31 cellular contexts compared by ENCODE assay signal in the genomic region with DNA sequence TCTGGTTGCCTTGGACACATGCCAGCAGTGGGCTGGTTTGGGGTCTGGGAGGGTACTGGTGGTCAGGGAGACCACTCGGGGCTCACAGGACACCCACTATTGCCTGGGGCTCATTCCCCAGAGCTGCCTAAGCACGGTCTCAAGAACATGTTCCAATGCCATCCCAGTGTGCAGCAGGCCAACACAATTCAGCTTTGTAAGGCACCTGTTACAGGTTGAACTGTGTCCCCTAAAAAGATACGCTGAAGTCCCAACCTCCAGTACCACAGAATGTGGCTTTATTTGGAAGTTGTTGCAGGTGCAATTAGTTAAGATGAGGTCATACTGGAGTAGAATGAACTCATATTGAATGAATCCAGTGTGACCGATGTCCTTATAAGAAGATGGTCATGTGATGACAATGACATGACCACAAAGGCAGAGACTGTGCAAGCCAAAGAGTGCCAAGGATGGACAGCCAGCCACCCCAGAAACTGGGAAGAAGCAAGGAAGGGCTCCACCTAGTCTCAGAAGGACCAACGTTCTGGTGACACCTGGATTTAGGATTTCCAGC. TPM values are rescaled to one million over a fixed set of nuclear protein-coding genes. Genes with fewer than 3 reads are reported as not detected.
"Had no signal": no experiment of that assay in that cellular context is flagged by ENCODE, and none has a peak within 500 bp of the region (broad histone marks: within the 10 kb centered on the region; RNA-seq: fewer than 3 reads in every experiment).

No MANE protein-coding gene starts in this region.

- H3K27me3 ChIP-seq: colonic mucosa, gastrocnemius medialis, heart right ventricle, left lung had no signal

- H3K27ac Mint-ChIP-seq: dendritic cell treated with granulocyte-macrophage colony-stimulating factor and Interleukin-4, amounts not matched to agents 40 ng/mL and 50 ng/mL, for 4 days; effector memory CD8-positive, alpha-beta T cell; endodermal cell; immature natural killer cell; mesothelial cell of epicardium had no signal

- H3K4me3 Mint-ChIP-seq: dendritic cell treated with granulocyte-macrophage colony-stimulating factor and Interleukin-4, amounts not matched to agents 40 ng/mL and 50 ng/mL, for 4 days; effector memory CD8-positive, alpha-beta T cell; endodermal cell; immature natural killer cell; mesothelial cell of epicardium had no signal

- FAIRE-seq: endometrium, keratinocyte had no signal

- H3K4me1 Mint-ChIP-seq: immature natural killer cell, mesothelial cell of epicardium had no signal

- H3K36me3 ChIP-seq: colonic mucosa, esophagus squamous epithelium, gastrocnemius medialis, heart right ventricle, left lung, lower lobe of right lung had no signal

- H3K9me3 Mint-ChIP-seq: dendritic cell treated with granulocyte-macrophage colony-stimulating factor and Interleukin-4, amounts not matched to agents 40 ng/mL and 50 ng/mL, for 4 days; effector memory CD8-positive, alpha-beta T cell; immature natural killer cell; mesothelial cell of epicardium had no signal

- H3K9me3 ChIP-seq: colonic mucosa, esophagus squamous epithelium, gastrocnemius medialis, heart right ventricle, left lung, lower lobe of right lung, mucosa of descending colon had no signal

- DNase-seq: colonic mucosa; cortex of kidney; effector CD8-positive, alpha-beta T cell; effector memory CD8-positive, alpha-beta T cell; endodermal cell; erythroblast; esophagus squamous epithelium; foreskin fibroblast; foreskin melanocyte; gastrocnemius medialis; glutamatergic neuron; heart right ventricle; hippocampal formation; immature natural killer cell; left cardiac atrium; left lung; left ventricle myocardium superior; lower lobe of right lung; mesenchymal stem cell; mucosa of descending colon had no signal

- ATAC-seq: effector memory CD8-positive, alpha-beta T cell; esophagus mucosa; gastrocnemius medialis; heart right ventricle; left cardiac atrium; left lung; left ventricle myocardium superior; lower lobe of right lung; mucosa of descending colon had no signal

- H3K27ac ChIP-seq: colonic mucosa, epithelial cell of prostate, esophagus squamous epithelium, gastrocnemius medialis, heart right ventricle, left lung, lower lobe of right lung had no signal

- H3K4me3 ChIP-seq: colonic mucosa, esophagus squamous epithelium, gastrocnemius medialis, heart right ventricle, left lung, lower lobe of right lung, mucosa of descending colon had no signal

- H3K4me1 ChIP-seq: colonic mucosa, esophagus squamous epithelium had no signal

- H3K36me3 Mint-ChIP-seq: immature natural killer cell, mesothelial cell of epicardium had no signal

RNA-seq across cellular contexts. Expression of a gene that starts 13.5 kb away (rescaled TPM):
- total RNA-seq: colonic mucosa, dermis microvascular lymphatic vessel endothelial cell, endodermal cell, esophagus mucosa, esophagus squamous epithelium, gastrocnemius medialis, glomerular endothelial cell, kidney epithelial cell, left cardiac atrium, left ventricle myocardium superior, lower lobe of right lung, lung microvascular endothelial cell, mesenteric fat pad, mesothelial cell of epicardium, mucosa of descending colon had no signal
- polyA plus RNA-seq: heart right ventricle, immature natural killer cell, keratinocyte had no signal
